In genomic region chr3:197514786-197515090, GRCh38 we compare ENCODE assay signal across 24 cellular contexts. TPM values are rescaled to one million over a fixed set of nuclear protein-coding genes. Genes with fewer than 3 reads are reported as not detected.
DNase-seq lines count a peak whose midpoint lies in the region; ATAC-seq, FAIRE-seq and TF ChIP-seq lines count a peak whose summit lies in the region.
"Had no signal": no experiment of that assay in that cellular context is flagged by ENCODE, and none has a peak within 500 bp of the region (broad histone marks: within the 10 kb centered on the region; RNA-seq: fewer than 3 reads in every experiment).

No MANE protein-coding gene starts in this region.

- TF ChIP-seq POLR2A in K562 (conservative IDR thresholded peaks at IDR 0.05), result no peak

- H3K79me2 ChIP-seq in K562 (ENCODE audit: control insufficient read depth, insufficient read depth, low read length), result no peaks in the 10 kb centered on the region

- CTCF ChIA-PET in K562 (lab: Yijun Ruan, JAX; ENCODE audit: low intra/inter-chr PET ratio), result interaction anchor here (0.6 kb wide), 1 partner anchor 290 kb away, joined by 3 read pairs; no protein-coding TSS in a partner anchor

- in situ Hi-C loops in K562 (cut with MboI), result loop anchor here (25.0 kb wide), 2 partner anchors 252 to 527 kb away; no protein-coding TSS in a partner anchor

- H3K4me1 ChIP-seq in BLaER1 treated with 17β-estradiol and CSF1 and Interleukin-3, amounts not matched to agents 10 nM and 100 nM, result peaks cover 14 to 52% (median 43%) of the 10 kb centered on the region in 10 experiments
- H3K4me1 ChIP-seq in NT2/D1 (ENCODE audit: insufficient read depth, insufficient read length) (no peaks in the 10 kb centered on the region), K562 (replicated peaks in 1 of 2; ENCODE audit: control insufficient read depth in 2 of 2, insufficient read depth in 2 of 2, low read length in 2 of 2) (peaks cover 10 to 29% of the 10 kb centered on the region in 2 experiments)
- H3K4me1 ChIP-seq: upper lobe of right lung had no signal

- H3K9me1 ChIP-seq in K562 (ENCODE audit: control insufficient read depth, insufficient read depth, low read length), result no peaks in the 10 kb centered on the region

- H3K36me3 ChIP-seq in BLaER1 treated with 17β-estradiol and CSF1 and Interleukin-3, amounts not matched to agents 10 nM and 100 nM, result peaks cover 25 to 64% (median 35%) of the 10 kb centered on the region in 11 experiments
- H3K36me3 ChIP-seq in NT2/D1 (ENCODE audit: insufficient read depth, insufficient read length, low read length) (peaks cover 23% of the 10 kb centered on the region), K562 (ENCODE audit: control insufficient read depth, insufficient read depth, low read length) (no peaks in the 10 kb centered on the region)
- H3K36me3 ChIP-seq: upper lobe of right lung had no signal

- intact Hi-C loops in K562 (cut with micrococcal nuclease), result no loop called here

- FAIRE-seq in K562 (lab: Jason Lieb, UNC), result no peak
- FAIRE-seq: frontal cortex, GM19239 had no signal

- POLR2A ChIA-PET in K562 (lab: Yijun Ruan, JAX), result interaction anchor here (0.6 to 1.7 kb wide), 4 partner anchors 11 to 63 kb away, joined by 3 to 4 read pairs (median 3); no protein-coding TSS in a partner anchor

- no peak overlapping the region for H3K4me3 ChIP-seq in BLaER1 treated with 17β-estradiol and CSF1 and Interleukin-3, amounts not matched to agents 10 nM and 100 nM
- H3K4me3 ChIP-seq in NT2/D1 (ENCODE audit: insufficient read length, low read depth) (no peak overlapping the region), K562 (no peak overlapping the region)
- H3K4me3 ChIP-seq: PC-9, sigmoid colon, upper lobe of right lung had no signal

- H3K36me3 Mint-ChIP-seq in neural crest cell (ENCODE audit: low read depth), result peaks cover 3% of the 10 kb centered on the region
- H3K36me3 Mint-ChIP-seq in HFFc6 (ENCODE audit: low read depth), result no peaks in the 10 kb centered on the region

- no peak for DNase-seq in NT2/D1 (ENCODE audit: low read depth, low spot score)
- DNase-seq in K562 (ENCODE audit: extremely low read depth in 1 of 4, low spot score in 3 of 4), result no peak
- no peak for DNase-seq in neural crest cell (ENCODE audit: low read depth, low spot score)
- no peak for DNase-seq in NCI-H1048 (lab: John Stamatoyannopoulos, UW)
- DNase-seq in HFFc6, result no peak
- DNase-seq in OCI-M1 (lab: John Stamatoyannopoulos, UW), result no peak
- DNase-seq: activated CD4-positive, alpha-beta T cell treated with anti-CD3 and anti-CD28 coated beads, Interleukin-2, amount 10 ng/mL, durations not matched to agents 7 days and 5 days; activated effector memory CD4-positive, alpha-beta T cell treated with anti-CD3 and anti-CD28 coated beads, Interleukin-2, amount 50 U/mL, for 16 hours; DMS153; effector CD8-positive, alpha-beta T cell; erythroblast; hippocampal formation; NCI-H2081 treated with DMSO at 0.1 percent for 48 hours; NCI-H446 treated with DMSO at 0.1 percent for 48 hours; PC-9; sigmoid colon; stimulated activated CD8-positive, alpha-beta memory T cell treated with anti-CD3 and anti-CD28 coated beads, Interleukin-4, amount 100 ng/mL, for 48 hours; upper lobe of right lung had no signal

- WGBS in K562 (ENCODE audit: insufficient coverage, low coverage, missing lambda C conversion rate), result 31% methylated on average over 6 of the region's 6 CpGs

- TF ChIP-seq CTCF in K562 (IDR thresholded peaks at IDR 0.05 in 2 of 3, conservative IDR thresholded peaks at IDR 0.05 in 1 of 3; ENCODE audit: insufficient read depth in 2 of 3, low read depth in 1 of 3, low read length in 3 of 3) (no peak), neural crest cell (conservative IDR thresholded peaks at IDR 0.05) (no peak), HFFc6 (IDR thresholded peaks at IDR 0.05) (no peak)

- H3K27me3 ChIP-seq in BLaER1 treated with 17β-estradiol and CSF1 and Interleukin-3, amounts not matched to agents 10 nM and 100 nM, result no peaks in the 10 kb centered on the region
- H3K27me3 ChIP-seq in NT2/D1 (ENCODE audit: insufficient read depth, insufficient read length), result peaks cover 3% of the 10 kb centered on the region
- peaks cover 0 to 7% of the 10 kb centered on the region in 2 experiments; a peak in 1 of 5 replicates for H3K27me3 ChIP-seq in K562 (ENCODE audit: control insufficient read depth in 2 of 2, insufficient read depth in 2 of 2, low read length in 2 of 2)
- H3K27me3 ChIP-seq: sigmoid colon, upper lobe of right lung had no signal

- no peak for TF ChIP-seq EP300 in K562 (IDR thresholded peaks at IDR 0.05; ENCODE audit: low read length)

- ATAC-seq in K562 (no peak), GM18511 (IDR thresholded peaks at IDR 0.05; ENCODE audit: unreplicated experiment) (no peak)
- ATAC-seq: upper lobe of right lung had no signal

- TF ChIP-seq RAD21 in K562 (CRISPR knock-in tag; conservative IDR thresholded peaks at IDR 0.05 in 1 of 2, IDR thresholded peaks at IDR 0.05 in 1 of 2), result no peak

- H2AFZ ChIP-seq in K562 (ENCODE audit: low read depth, low read length), result 0 out of 2 replicates have a peak overlapping the region, but pooled peaks have one; percentile 5
- H2AFZ ChIP-seq: PC-9 had no signal

- peak overlapping the region in 3 of 11 experiments; percentile 1 to 81 (median 80); a peak in 2 of 22 replicates for H3K4me2 ChIP-seq in BLaER1 treated with 17β-estradiol and CSF1 and Interleukin-3, amounts not matched to agents 10 nM and 100 nM
- H3K4me2 ChIP-seq in K562 (ENCODE audit: insufficient read depth, low read length), result no peak overlapping the region
- H3K4me2 ChIP-seq: PC-9 had no signal

- 0 out of 22 replicates have a peak, but pooled peaks cover 0 to 7% (median 0%) of the 10 kb centered on the region in 11 experiments for H4K20me1 ChIP-seq in BLaER1 treated with 17β-estradiol and CSF1 and Interleukin-3, amounts not matched to agents 10 nM and 100 nM
- no peaks in the 10 kb centered on the region for H4K20me1 ChIP-seq in K562 (replicated peaks; ENCODE audit: control insufficient read depth, insufficient read depth, low read length)

- peaks cover 0 to 8% (median 0%) of the 10 kb centered on the region in 11 experiments; a peak in 7 of 22 replicates for H3K9me3 ChIP-seq in BLaER1 treated with 17β-estradiol and CSF1 and Interleukin-3, amounts not matched to agents 10 nM and 100 nM (replicated peaks in 1 of 11)
- H3K9me3 ChIP-seq in NT2/D1 (ENCODE audit: insufficient read depth, low read length) (no peaks in the 10 kb centered on the region), K562 (replicated peaks; ENCODE audit: control insufficient read depth, insufficient read depth, low read depth, low read length) (no peaks in the 10 kb centered on the region)
- H3K9me3 ChIP-seq: sigmoid colon, upper lobe of right lung had no signal

- H3K9ac ChIP-seq in BLaER1 treated with 17β-estradiol and CSF1 and Interleukin-3, amounts not matched to agents 10 nM and 100 nM, result peak overlapping the region in 1 of 11 experiments; percentile 1; a peak in 2 of 22 replicates
- H3K9ac ChIP-seq in NT2/D1 (ENCODE audit: insufficient read length, low read depth), result peak overlapping the region; percentile 5
- H3K9ac ChIP-seq in K562 (ENCODE audit: insufficient read depth in 1 of 2, low read depth in 2 of 2, low read length in 2 of 2), result 0 out of 4 replicates have a peak overlapping the region, but pooled peaks of 1 of the 2 experiments have one; percentile 68

- no peaks in the 10 kb centered on the region for H3K9me3 Mint-ChIP-seq in neural crest cell
- H3K9me3 Mint-ChIP-seq in HFFc6, result no peaks in the 10 kb centered on the region
- H3K9me3 Mint-ChIP-seq: IgD-negative memory B cell had no signal

- peak overlapping the region in 7 of 11 experiments; percentile 11 to 88 (median 40); a peak in 7 of 22 replicates for H3K27ac ChIP-seq in BLaER1 treated with 17β-estradiol and CSF1 and Interleukin-3, amounts not matched to agents 10 nM and 100 nM
- H3K27ac ChIP-seq in K562 (ENCODE audit: extremely low read depth, low read depth, low read length), result no peak overlapping the region
- H3K27ac ChIP-seq: PC-9, sigmoid colon, upper lobe of right lung had no signal

- H3K4me1 Mint-ChIP-seq in neural crest cell, result peaks cover 13% of the 10 kb centered on the region
- peaks cover 34% of the 10 kb centered on the region for H3K4me1 Mint-ChIP-seq in HFFc6 (ENCODE audit: low read depth)

- no peak overlapping the region for H3K4me3 Mint-ChIP-seq in neural crest cell
- no peak overlapping the region for H3K4me3 Mint-ChIP-seq in HFFc6
- H3K4me3 Mint-ChIP-seq: activated CD4-positive, alpha-beta T cell treated with anti-CD3 and anti-CD28 coated beads, Interleukin-2, amount 10 ng/mL, durations not matched to agents 7 days and 5 days; IgD-negative memory B cell; T-helper 1 cell treated with Interleukin-12 subunit alpha and Interleukin-12 subunit beta and Interleukin-4 antibody, amounts not matched to agents 30 μg/mL and 1 μg/mL, for 36 hours had no signal

- no TSS peak for BruUV-seq in K562 (replicated peaks; lab: Mats Ljungman, UMichigan)

- H3K27ac Mint-ChIP-seq in neural crest cell (ENCODE audit: unreplicated experiment) (peak overlapping the region; percentile 30), HFFc6 (no peak overlapping the region)
- H3K27ac Mint-ChIP-seq: IgD-negative memory B cell; T-helper 1 cell treated with Interleukin-12 subunit alpha and Interleukin-12 subunit beta and Interleukin-4 antibody, amounts not matched to agents 30 μg/mL and 1 μg/mL, for 36 hours had no signal

- H3K27me3 Mint-ChIP-seq in neural crest cell (ENCODE audit: low read depth), result no peaks in the 10 kb centered on the region
- peaks cover 8% of the 10 kb centered on the region for H3K27me3 Mint-ChIP-seq in HFFc6 (ENCODE audit: insufficient read depth)
- H3K27me3 Mint-ChIP-seq: activated CD4-positive, alpha-beta T cell treated with anti-CD3 and anti-CD28 coated beads, Interleukin-2, amount 10 ng/mL, durations not matched to agents 7 days and 5 days; IgD-negative memory B cell had no signal

RNA-seq across cellular contexts. Expression of gene BDH1, which starts 41.0 kb away (rescaled TPM):
- 0.60 and 1.0 TPM in 2 replicates for total RNA-seq in K562 (2011; cell fraction: chromatin; rRNA removed; ENCODE audit: low replicate concordance)
- total RNA-seq in K562 (2011; cell fraction: nucleolus; rRNA removed), result 0.26 and 0.33 TPM in 2 replicates
- 0.44 and 1.4 TPM in 2 replicates for total RNA-seq in K562 (2011; cell fraction: nucleoplasm; rRNA removed)
- total RNA-seq in K562 (2014; rRNA removed) (0.29 TPM in 1 of 2 replicates, not detected in the other), K562 (2014; rRNA removed; fragmentation: Illumina TruSeq; extraction: Trizol) (0.11 TPM in 1 of 2 replicates, not detected in the other), K562 (2015; rRNA removed; fragmentation: Illumina TruSeq; extraction: Trizol) (0.04 TPM in 1 of 2 replicates, not detected in the other), K562 (2021) (0.11 and 0.27 TPM in 2 replicates), neural crest cell (28.7 and 32.2 TPM in 2 replicates)
- polyA plus RNA-seq in K562 (2011; rRNA removed) (0.03 and 0.32 TPM in 2 replicates), K562 (2014; fragmentation: Illumina TruSeq; extraction: Trizol) (0.19 TPM in 1 of 2 replicates, not detected in the other), K562 (2014; fragmentation: Nextera tagmentation; extraction: Ambion mirVana) (under 1 TPM; 0.13 to 0.89 TPM), K562 (2014; rRNA removed) (0.07 and 0.69 TPM in 2 replicates)
- 0.06 and 0.22 TPM in 2 replicates for polyA plus RNA-seq in K562 (2011; cell fraction: cytosol; rRNA removed)
- polyA plus RNA-seq in K562 (2011; cell fraction: nucleus; rRNA removed), result 0.38 and 0.94 TPM in 2 replicates
- 0.36 and 0.76 TPM in 2 replicates for polyA plus RNA-seq in K562 (2012)
- 0.21 TPM in 1 of 2 replicates, not detected in the other for polyA minus RNA-seq in K562 (2011; rRNA and poly(A)+ RNA removed)
- not detected in 2 replicates for polyA minus RNA-seq in K562 (2011; cell fraction: cytosol; rRNA and poly(A)+ RNA removed)
- polyA minus RNA-seq in K562 (2011; cell fraction: nucleus; rRNA and poly(A)+ RNA removed), result 0.11 and 0.13 TPM in 2 replicates
- 1 to 10 TPM in 5 of 6 experiments, under 1 TPM in 1; 0.87 to 1.5 (median 1.2) TPM for total RNA-seq in HFFc6 (2021; fragmentation: NEBNext Ultra II Directional; extraction: Animal tissue kit (Norgen Biotek cat#: 25700))

Comparison
In these comparisons a context has a peak if more than half of its experiments do, and no peak if none do; other contexts are left out.
1. RNA of gene BDH1, which starts 41.0 kb away (total RNA-seq): 28.7 to 32.2 TPM in neural crest cell; 0.87 to 1.5 TPM in HFFc6 and 0.04 to 1.4 TPM in K562; every median in the first group is over 10 times any median in the second.